Comparison of ENCODE assay signal across 1 cellular context in the genomic region with DNA sequence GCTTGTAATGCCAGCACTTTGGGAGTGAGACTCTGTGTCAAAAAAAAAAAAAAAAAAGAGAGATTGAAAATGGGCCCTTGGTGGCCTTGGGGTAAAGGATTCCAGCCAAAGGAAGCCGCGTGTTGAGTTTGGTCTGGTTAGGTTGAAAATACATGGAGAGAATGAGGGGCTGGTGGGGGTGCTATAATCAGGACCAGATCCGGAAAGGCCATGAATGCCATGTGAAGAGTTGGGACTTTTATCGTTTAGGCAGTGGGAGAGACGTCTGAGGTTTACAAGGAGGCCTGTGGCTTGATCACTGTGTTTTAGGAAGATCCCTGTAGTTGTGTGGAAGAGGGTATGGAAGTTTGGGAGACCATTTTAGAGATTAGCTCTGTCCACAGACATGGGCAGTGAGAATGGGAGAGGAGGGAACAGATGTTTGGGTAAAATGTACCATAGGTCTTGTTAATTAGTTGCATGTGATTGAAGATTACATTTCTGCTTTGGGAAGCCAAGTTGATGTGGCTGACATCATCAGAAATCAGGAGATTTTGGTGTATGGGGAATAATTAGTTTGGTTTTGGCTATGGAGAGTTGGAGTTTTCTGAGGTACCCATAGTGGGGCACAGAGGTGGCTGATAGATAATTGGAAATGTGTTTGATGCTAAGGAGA.
TF ChIP-seq lines count a peak whose summit lies in the region.

No MANE protein-coding gene starts in this region.

TF ChIP-seq in neural cell, 6 proteins besides CTCF, POLR2A, EP300 and RAD21 (continued from another document):
- TF ChIP-seq, protein P1, sequence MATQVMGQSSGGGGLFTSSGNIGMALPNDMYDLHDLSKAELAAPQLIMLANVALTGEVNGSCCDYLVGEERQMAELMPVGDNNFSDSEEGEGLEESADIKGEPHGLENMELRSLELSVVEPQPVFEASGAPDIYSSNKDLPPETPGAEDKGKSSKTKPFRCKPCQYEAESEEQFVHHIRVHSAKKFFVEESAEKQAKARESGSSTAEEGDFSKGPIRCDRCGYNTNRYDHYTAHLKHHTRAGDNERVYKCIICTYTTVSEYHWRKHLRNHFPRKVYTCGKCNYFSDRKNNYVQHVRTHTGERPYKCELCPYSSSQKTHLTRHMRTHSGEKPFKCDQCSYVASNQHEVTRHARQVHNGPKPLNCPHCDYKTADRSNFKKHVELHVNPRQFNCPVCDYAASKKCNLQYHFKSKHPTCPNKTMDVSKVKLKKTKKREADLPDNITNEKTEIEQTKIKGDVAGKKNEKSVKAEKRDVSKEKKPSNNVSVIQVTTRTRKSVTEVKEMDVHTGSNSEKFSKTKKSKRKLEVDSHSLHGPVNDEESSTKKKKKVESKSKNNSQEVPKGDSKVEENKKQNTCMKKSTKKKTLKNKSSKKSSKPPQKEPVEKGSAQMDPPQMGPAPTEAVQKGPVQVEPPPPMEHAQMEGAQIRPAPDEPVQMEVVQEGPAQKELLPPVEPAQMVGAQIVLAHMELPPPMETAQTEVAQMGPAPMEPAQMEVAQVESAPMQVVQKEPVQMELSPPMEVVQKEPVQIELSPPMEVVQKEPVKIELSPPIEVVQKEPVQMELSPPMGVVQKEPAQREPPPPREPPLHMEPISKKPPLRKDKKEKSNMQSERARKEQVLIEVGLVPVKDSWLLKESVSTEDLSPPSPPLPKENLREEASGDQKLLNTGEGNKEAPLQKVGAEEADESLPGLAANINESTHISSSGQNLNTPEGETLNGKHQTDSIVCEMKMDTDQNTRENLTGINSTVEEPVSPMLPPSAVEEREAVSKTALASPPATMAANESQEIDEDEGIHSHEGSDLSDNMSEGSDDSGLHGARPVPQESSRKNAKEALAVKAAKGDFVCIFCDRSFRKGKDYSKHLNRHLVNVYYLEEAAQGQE (IDR thresholded peaks at IDR 0.05; ENCODE audit: borderline replicate concordance), result no peak
- no peak for TF ChIP-seq TAF1 (IDR thresholded peaks at IDR 0.05; ENCODE audit: low read depth)
